10 cellular contexts compared by ENCODE assay signal in the genomic region with DNA sequence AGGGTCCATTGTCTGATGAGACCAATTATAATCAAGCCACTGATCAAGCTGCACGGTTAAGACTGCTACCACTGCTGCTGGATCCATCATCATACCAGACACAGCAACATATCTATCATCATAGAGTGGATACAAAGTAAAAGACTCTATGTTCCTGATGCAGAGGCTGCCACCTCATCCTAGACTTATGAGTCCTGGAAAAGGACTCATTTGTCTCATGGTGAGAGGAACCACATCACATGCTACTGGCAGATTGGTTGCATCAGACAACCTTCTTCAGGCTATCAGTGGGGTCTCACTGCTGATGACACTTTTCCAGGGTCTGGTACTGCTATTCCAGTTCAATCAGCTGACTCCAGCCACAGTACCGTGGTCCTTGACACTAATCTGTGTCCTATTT.
DNase-seq lines count a peak whose midpoint lies in the region; ATAC-seq lines count a peak whose summit lies in the region.
"Had no signal": no experiment of that assay in that cellular context is flagged by ENCODE, and none has a peak within 500 bp of the region (broad histone marks: within the 10 kb centered on the region; RNA-seq: fewer than 3 reads in every experiment).

No MANE protein-coding gene starts in this region.

- no peak for DNase-seq in activated CD4-positive, alpha-beta T cell treated with anti-CD3 and anti-CD28 coated beads, Interleukin-2, amount 10 ng/mL, durations not matched to agents 24 days and 14 days
- no peak for DNase-seq in activated CD4-positive, alpha-beta T cell treated with anti-CD3 and anti-CD28 coated beads for 4 hours
- DNase-seq in central memory CD8-positive, alpha-beta T cell (ENCODE audit: low spot score in 2 of 2): no peak
- DNase-seq in stimulated activated effector memory CD8-positive, alpha-beta T cell treated with anti-CD3 and anti-CD28 coated beads, Interleukin-12 subunit alpha, Interleukin-12 subunit beta, amount 100 ng/mL, for 72 hours (ENCODE audit: low spot score in 2 of 2): no peak
- DNase-seq in NCI-H1694 treated with DMSO at 0.1 percent for 48 hours (lab: John Stamatoyannopoulos, UW) (no peak), nucleus accumbens (lab: John Stamatoyannopoulos, UW) (no peak)
- DNase-seq: central memory CD4-positive, alpha-beta T cell; KBM-7 had no signal

- no peaks in the 10 kb centered on the region for H3K27me3 Mint-ChIP-seq in activated CD4-positive, alpha-beta T cell treated with anti-CD3 and anti-CD28 coated beads, Interleukin-2, amount 10 ng/mL, durations not matched to agents 24 days and 14 days
- no peaks in the 10 kb centered on the region for H3K27me3 Mint-ChIP-seq in central memory CD8-positive, alpha-beta T cell

- no peak overlapping the region for H3K4me3 ChIP-seq in HUES64 (ENCODE audit: low read length)

- peak overlapping the region; percentile 67 for H3K27ac Mint-ChIP-seq in activated CD4-positive, alpha-beta T cell treated with anti-CD3 and anti-CD28 coated beads, Interleukin-2, amount 10 ng/mL, durations not matched to agents 24 days and 14 days
- peak overlapping the region; percentile 77 for H3K27ac Mint-ChIP-seq in central memory CD8-positive, alpha-beta T cell (ENCODE audit: low read depth)
- H3K27ac Mint-ChIP-seq in stimulated activated effector memory CD8-positive, alpha-beta T cell treated with anti-CD3 and anti-CD28 coated beads, Interleukin-12 subunit alpha, Interleukin-12 subunit beta, amount 100 ng/mL, for 72 hours: peak overlapping the region; percentile 57

- intact Hi-C loops in activated CD4-positive, alpha-beta T cell treated with anti-CD3 and anti-CD28 coated beads, Interleukin-2, amount 10 ng/mL, durations not matched to agents 24 days and 14 days (cut with micrococcal nuclease): loop anchor here (5.0 kb wide), 1 partner anchor 44 kb away; no protein-coding TSS in a partner anchor

- peak overlapping the region; percentile 82 for H3K27ac ChIP-seq in HUES64 (ENCODE audit: low read depth, low read length)

- no peak for ATAC-seq in central memory CD8-positive, alpha-beta T cell (replicated peaks; ENCODE audit: extremely low read depth, poor library complexity, severe bottlenecking)
- peak; percentile 71 for ATAC-seq in stimulated activated effector memory CD8-positive, alpha-beta T cell treated with anti-CD3 and anti-CD28 coated beads, Interleukin-12 subunit alpha, Interleukin-12 subunit beta, amount 100 ng/mL, for 72 hours
- no peak for ATAC-seq in GM21515 (IDR thresholded peaks at IDR 0.05; ENCODE audit: unreplicated experiment)

- no peak overlapping the region for H3K4me3 Mint-ChIP-seq in activated CD4-positive, alpha-beta T cell treated with anti-CD3 and anti-CD28 coated beads, Interleukin-2, amount 10 ng/mL, durations not matched to agents 24 days and 14 days
- peak overlapping the region; percentile 25 for H3K4me3 Mint-ChIP-seq in central memory CD8-positive, alpha-beta T cell
- H3K4me3 Mint-ChIP-seq in stimulated activated effector memory CD8-positive, alpha-beta T cell treated with anti-CD3 and anti-CD28 coated beads, Interleukin-12 subunit alpha, Interleukin-12 subunit beta, amount 100 ng/mL, for 72 hours: peak overlapping the region; percentile 19

- H3K9me3 Mint-ChIP-seq in activated CD4-positive, alpha-beta T cell treated with anti-CD3 and anti-CD28 coated beads, Interleukin-2, amount 10 ng/mL, durations not matched to agents 24 days and 14 days: no peaks in the 10 kb centered on the region
- H3K9me3 Mint-ChIP-seq in central memory CD8-positive, alpha-beta T cell: no peaks in the 10 kb centered on the region
- H3K9me3 Mint-ChIP-seq in stimulated activated effector memory CD8-positive, alpha-beta T cell treated with anti-CD3 and anti-CD28 coated beads, Interleukin-12 subunit alpha, Interleukin-12 subunit beta, amount 100 ng/mL, for 72 hours: no peaks in the 10 kb centered on the region

- no peaks in the 10 kb centered on the region for H3K27me3 ChIP-seq in HUES64 (ENCODE audit: insufficient read depth, low read length)

- 91% methylated on average over 2 of the region's 2 CpGs for WGBS in HUES64

- peak overlapping the region; percentile 34; the same call in 1 of the 2 replicates for H3K9ac ChIP-seq in HUES64 (ENCODE audit: low read depth, low read length)

- no peaks in the 10 kb centered on the region for H3K36me3 ChIP-seq in HUES64 (ENCODE audit: insufficient read depth, low read length)

- H3K4me1 Mint-ChIP-seq in activated CD4-positive, alpha-beta T cell treated with anti-CD3 and anti-CD28 coated beads, Interleukin-2, amount 10 ng/mL, durations not matched to agents 24 days and 14 days: peaks cover 45% of the 10 kb centered on the region
- H3K4me1 Mint-ChIP-seq in central memory CD8-positive, alpha-beta T cell: peaks cover 95% of the 10 kb centered on the region
- peaks cover 81% of the 10 kb centered on the region for H3K4me1 Mint-ChIP-seq in stimulated activated effector memory CD8-positive, alpha-beta T cell treated with anti-CD3 and anti-CD28 coated beads, Interleukin-12 subunit alpha, Interleukin-12 subunit beta, amount 100 ng/mL, for 72 hours

- H3K9me3 ChIP-seq in HUES64 (ENCODE audit: insufficient read depth, low read depth, low read length): no peaks in the 10 kb centered on the region

- H3K36me3 Mint-ChIP-seq in activated CD4-positive, alpha-beta T cell treated with anti-CD3 and anti-CD28 coated beads, Interleukin-2, amount 10 ng/mL, durations not matched to agents 24 days and 14 days (ENCODE audit: low read depth): peaks cover 24% of the 10 kb centered on the region
- peaks cover 18% of the 10 kb centered on the region for H3K36me3 Mint-ChIP-seq in central memory CD8-positive, alpha-beta T cell (ENCODE audit: insufficient read depth)
- H3K36me3 Mint-ChIP-seq in stimulated activated effector memory CD8-positive, alpha-beta T cell treated with anti-CD3 and anti-CD28 coated beads, Interleukin-12 subunit alpha, Interleukin-12 subunit beta, amount 100 ng/mL, for 72 hours: peaks cover 26% of the 10 kb centered on the region

- H3K4me1 ChIP-seq in HUES64 (ENCODE audit: insufficient read depth, low read length): peaks cover 38% of the 10 kb centered on the region
